18 cellular contexts compared by ENCODE assay signal in genomic region chr7:157769870-157770213, GRCh38.
"Had no signal": no experiment of that assay in that cellular context is flagged by ENCODE, and none has a peak within 500 bp of the region (broad histone marks: within the 10 kb centered on the region; RNA-seq: fewer than 3 reads in every experiment).

No MANE protein-coding gene starts in this region.

- H3K27me3 ChIP-seq: neural progenitor cell, pancreas had no signal

- H3K27ac ChIP-seq: dorsolateral prefrontal cortex, gastrocnemius medialis, heart left ventricle, neural progenitor cell, pancreas, skin epidermis had no signal

- H3K9ac ChIP-seq: neural progenitor cell had no signal

- H3K4me3 ChIP-seq: dorsolateral prefrontal cortex, gastrocnemius medialis, heart left ventricle, neural progenitor cell, pancreas, skin epidermis had no signal

- H3K4me1 Mint-ChIP-seq: activated CD4-positive, alpha-beta T cell treated with anti-CD3 and anti-CD28 coated beads, Interleukin-2, amount 10 ng/mL, durations not matched to agents 7 days and 5 days had no signal

- DNase-seq: activated CD4-positive, alpha-beta T cell treated with anti-CD3 and anti-CD28 coated beads, Interleukin-2, amount 10 ng/mL, durations not matched to agents 7 days and 5 days; activated CD4-positive, CD25-positive, alpha-beta regulatory T cell; activated CD8-positive, alpha-beta memory T cell treated with anti-CD3 and anti-CD28 coated beads, Interleukin-2, amount 50 U/mL, for 48 hours; activated gamma-delta T cell; activated T-cell treated with anti-CD3 and anti-CD28 coated beads, Interleukin-2, amount 50 U/mL, for 72 hours; dorsolateral prefrontal cortex; erythroblast; gastrocnemius medialis; left colon; stimulated activated CD4-positive, alpha-beta T cell treated with anti-CD3 and anti-CD28 coated beads, Interleukin-4, amount 100 ng/mL, for 4 hours; stimulated activated CD8-positive, alpha-beta memory T cell treated with anti-CD3 and anti-CD28 coated beads, Interleukin-4, amount 100 ng/mL, for 48 hours; stimulated activated naive CD4-positive, alpha-beta T cell treated with Interleukin-2 at 50 U/mL for 16 hours had no signal

- H3K4me2 ChIP-seq: neural progenitor cell had no signal

- ATAC-seq: activated naive CD4-positive, alpha-beta T cell treated with anti-CD3 and anti-CD28 coated beads, Interleukin-2, amount 50 U/mL, for 72 hours; activated T-cell treated with anti-CD3 and anti-CD28 coated beads, Interleukin-2, amount 50 U/mL, for 72 hours; gastrocnemius medialis; heart left ventricle; left colon had no signal

- H3K4me3 Mint-ChIP-seq: activated CD4-positive, alpha-beta T cell treated with anti-CD3 and anti-CD28 coated beads, Interleukin-2, amount 10 ng/mL, durations not matched to agents 7 days and 5 days; activated T-cell treated with anti-CD3 and anti-CD28 coated beads, Interleukin-2, amount 50 U/mL, for 72 hours; neural progenitor cell; type B pancreatic cell had no signal

- H2AFZ ChIP-seq: neural progenitor cell had no signal

- H3K9me3 ChIP-seq: gastrocnemius medialis, pancreas had no signal

- H3K36me3 ChIP-seq: gastrocnemius medialis, heart left ventricle, neural progenitor cell, pancreas had no signal

- H3K27me3 Mint-ChIP-seq: activated CD4-positive, alpha-beta T cell treated with anti-CD3 and anti-CD28 coated beads, Interleukin-2, amount 10 ng/mL, durations not matched to agents 7 days and 5 days had no signal

- H3K27ac Mint-ChIP-seq: activated CD4-positive, alpha-beta T cell treated with anti-CD3 and anti-CD28 coated beads, Interleukin-2, amount 10 ng/mL, durations not matched to agents 7 days and 5 days; activated naive CD4-positive, alpha-beta T cell treated with anti-CD3 and anti-CD28 coated beads, Interleukin-2, amount 50 U/mL, for 72 hours; activated T-cell treated with anti-CD3 and anti-CD28 coated beads, Interleukin-2, amount 50 U/mL, for 72 hours; type B pancreatic cell had no signal
